ENCODE assay signal across 1 cellular context in the genomic region with DNA sequence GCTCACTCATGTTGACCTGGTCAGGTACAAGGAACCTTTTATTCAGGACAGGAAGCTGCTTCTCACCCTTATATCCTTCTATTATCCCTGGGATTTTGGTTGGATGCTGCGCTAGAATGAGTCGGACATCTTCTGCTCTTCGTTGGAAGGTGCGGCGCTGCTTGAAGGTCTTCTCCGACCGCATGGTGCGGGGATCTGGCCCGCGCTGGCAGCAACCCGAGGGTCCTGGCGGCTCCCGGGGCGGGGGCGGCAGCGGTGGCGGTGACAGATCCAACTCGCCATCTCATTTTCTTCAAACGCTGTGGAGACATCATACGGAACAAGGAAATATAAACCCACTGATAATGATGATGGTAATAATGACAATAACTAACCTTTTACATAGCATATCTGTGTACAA.
TF ChIP-seq lines count a peak whose summit lies in the region.

No MANE protein-coding gene starts in this region.

TF ChIP-seq in H1, 55 proteins besides CTCF, POLR2A, EP300 and RAD21:
- TF ChIP-seq POU5F1 (IDR thresholded peaks at IDR 0.05; ENCODE audit: low read depth, low read length) (no peak), SAP30 (IDR thresholded peaks at IDR 0.05; ENCODE audit: insufficient read depth, insufficient replicate concordance, low read length) (no peak), JUN (IDR thresholded peaks at IDR 0.05; ENCODE audit: low read depth, low read length) (no peak), MAFK (IDR thresholded peaks at IDR 0.05; ENCODE audit: low read depth, low read length) (no peak), GTF2F1 (IDR thresholded peaks at IDR 0.05; ENCODE audit: borderline replicate concordance, low read depth, low read length) (no peak), YY1 (IDR thresholded peaks at IDR 0.05; ENCODE audit: low read depth, low read length) (no peak), KDM4A (IDR thresholded peaks at IDR 0.05; ENCODE audit: low read depth, low read length, severe bottlenecking) (no peak), CEBPB (IDR thresholded peaks at IDR 0.05; ENCODE audit: low read depth, low read length) (no peak), TEAD4 (IDR thresholded peaks at IDR 0.05; ENCODE audit: low read depth, low read length) (no peak), PHF8 (conservative IDR thresholded peaks at IDR 0.05; ENCODE audit: low read depth, low read length) (no peak)
- TF ChIP-seq, protein P1, sequence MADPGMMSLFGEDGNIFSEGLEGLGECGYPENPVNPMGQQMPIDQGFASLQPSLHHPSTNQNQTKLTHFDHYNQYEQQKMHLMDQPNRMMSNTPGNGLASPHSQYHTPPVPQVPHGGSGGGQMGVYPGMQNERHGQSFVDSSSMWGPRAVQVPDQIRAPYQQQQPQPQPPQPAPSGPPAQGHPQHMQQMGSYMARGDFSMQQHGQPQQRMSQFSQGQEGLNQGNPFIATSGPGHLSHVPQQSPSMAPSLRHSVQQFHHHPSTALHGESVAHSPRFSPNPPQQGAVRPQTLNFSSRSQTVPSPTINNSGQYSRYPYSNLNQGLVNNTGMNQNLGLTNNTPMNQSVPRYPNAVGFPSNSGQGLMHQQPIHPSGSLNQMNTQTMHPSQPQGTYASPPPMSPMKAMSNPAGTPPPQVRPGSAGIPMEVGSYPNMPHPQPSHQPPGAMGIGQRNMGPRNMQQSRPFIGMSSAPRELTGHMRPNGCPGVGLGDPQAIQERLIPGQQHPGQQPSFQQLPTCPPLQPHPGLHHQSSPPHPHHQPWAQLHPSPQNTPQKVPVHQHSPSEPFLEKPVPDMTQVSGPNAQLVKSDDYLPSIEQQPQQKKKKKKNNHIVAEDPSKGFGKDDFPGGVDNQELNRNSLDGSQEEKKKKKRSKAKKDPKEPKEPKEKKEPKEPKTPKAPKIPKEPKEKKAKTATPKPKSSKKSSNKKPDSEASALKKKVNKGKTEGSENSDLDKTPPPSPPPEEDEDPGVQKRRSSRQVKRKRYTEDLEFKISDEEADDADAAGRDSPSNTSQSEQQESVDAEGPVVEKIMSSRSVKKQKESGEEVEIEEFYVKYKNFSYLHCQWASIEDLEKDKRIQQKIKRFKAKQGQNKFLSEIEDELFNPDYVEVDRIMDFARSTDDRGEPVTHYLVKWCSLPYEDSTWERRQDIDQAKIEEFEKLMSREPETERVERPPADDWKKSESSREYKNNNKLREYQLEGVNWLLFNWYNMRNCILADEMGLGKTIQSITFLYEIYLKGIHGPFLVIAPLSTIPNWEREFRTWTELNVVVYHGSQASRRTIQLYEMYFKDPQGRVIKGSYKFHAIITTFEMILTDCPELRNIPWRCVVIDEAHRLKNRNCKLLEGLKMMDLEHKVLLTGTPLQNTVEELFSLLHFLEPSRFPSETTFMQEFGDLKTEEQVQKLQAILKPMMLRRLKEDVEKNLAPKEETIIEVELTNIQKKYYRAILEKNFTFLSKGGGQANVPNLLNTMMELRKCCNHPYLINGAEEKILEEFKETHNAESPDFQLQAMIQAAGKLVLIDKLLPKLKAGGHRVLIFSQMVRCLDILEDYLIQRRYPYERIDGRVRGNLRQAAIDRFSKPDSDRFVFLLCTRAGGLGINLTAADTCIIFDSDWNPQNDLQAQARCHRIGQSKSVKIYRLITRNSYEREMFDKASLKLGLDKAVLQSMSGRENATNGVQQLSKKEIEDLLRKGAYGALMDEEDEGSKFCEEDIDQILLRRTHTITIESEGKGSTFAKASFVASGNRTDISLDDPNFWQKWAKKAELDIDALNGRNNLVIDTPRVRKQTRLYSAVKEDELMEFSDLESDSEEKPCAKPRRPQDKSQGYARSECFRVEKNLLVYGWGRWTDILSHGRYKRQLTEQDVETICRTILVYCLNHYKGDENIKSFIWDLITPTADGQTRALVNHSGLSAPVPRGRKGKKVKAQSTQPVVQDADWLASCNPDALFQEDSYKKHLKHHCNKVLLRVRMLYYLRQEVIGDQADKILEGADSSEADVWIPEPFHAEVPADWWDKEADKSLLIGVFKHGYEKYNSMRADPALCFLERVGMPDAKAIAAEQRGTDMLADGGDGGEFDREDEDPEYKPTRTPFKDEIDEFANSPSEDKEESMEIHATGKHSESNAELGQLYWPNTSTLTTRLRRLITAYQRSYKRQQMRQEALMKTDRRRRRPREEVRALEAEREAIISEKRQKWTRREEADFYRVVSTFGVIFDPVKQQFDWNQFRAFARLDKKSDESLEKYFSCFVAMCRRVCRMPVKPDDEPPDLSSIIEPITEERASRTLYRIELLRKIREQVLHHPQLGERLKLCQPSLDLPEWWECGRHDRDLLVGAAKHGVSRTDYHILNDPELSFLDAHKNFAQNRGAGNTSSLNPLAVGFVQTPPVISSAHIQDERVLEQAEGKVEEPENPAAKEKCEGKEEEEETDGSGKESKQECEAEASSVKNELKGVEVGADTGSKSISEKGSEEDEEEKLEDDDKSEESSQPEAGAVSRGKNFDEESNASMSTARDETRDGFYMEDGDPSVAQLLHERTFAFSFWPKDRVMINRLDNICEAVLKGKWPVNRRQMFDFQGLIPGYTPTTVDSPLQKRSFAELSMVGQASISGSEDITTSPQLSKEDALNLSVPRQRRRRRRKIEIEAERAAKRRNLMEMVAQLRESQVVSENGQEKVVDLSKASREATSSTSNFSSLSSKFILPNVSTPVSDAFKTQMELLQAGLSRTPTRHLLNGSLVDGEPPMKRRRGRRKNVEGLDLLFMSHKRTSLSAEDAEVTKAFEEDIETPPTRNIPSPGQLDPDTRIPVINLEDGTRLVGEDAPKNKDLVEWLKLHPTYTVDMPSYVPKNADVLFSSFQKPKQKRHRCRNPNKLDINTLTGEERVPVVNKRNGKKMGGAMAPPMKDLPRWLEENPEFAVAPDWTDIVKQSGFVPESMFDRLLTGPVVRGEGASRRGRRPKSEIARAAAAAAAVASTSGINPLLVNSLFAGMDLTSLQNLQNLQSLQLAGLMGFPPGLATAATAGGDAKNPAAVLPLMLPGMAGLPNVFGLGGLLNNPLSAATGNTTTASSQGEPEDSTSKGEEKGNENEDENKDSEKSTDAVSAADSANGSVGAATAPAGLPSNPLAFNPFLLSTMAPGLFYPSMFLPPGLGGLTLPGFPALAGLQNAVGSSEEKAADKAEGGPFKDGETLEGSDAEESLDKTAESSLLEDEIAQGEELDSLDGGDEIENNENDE (IDR thresholded peaks at IDR 0.05; ENCODE audit: insufficient replicate concordance, low read length), result no peak
TF ChIP-seq in H1: peak in this region for 0.
